ENCODE assay signal across 19 cellular contexts in the genomic region with DNA sequence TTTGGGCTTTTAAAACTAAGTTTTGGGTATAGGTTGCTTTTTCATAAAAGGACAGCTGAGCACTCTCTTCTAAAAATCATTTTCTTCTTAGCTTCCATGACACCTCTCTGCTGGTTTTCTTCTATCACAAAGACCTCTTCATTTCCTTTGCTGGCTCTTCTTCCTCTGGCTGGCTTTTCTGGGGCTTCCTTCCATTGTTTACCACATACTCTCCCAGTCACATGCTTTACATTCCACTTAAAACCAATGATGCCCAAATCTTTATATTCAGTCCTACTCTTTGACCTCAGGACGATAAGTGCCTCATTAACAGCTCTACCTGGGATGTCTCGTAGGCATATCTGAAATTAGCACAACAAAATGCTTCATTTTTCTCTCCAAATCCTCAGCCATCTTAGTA. TPM values are rescaled to one million over a fixed set of nuclear protein-coding genes. Genes with fewer than 3 reads are reported as not detected.
A peak's percentile ranks its signal among the peaks of the same experiment; 100 is the strongest.
DNase-seq lines count a peak whose midpoint lies in the region; ATAC-seq and TF ChIP-seq lines count a peak whose summit lies in the region.
"Had no signal": no experiment of that assay in that cellular context is flagged by ENCODE, and none has a peak within 500 bp of the region (broad histone marks: within the 10 kb centered on the region; RNA-seq: fewer than 3 reads in every experiment).

No MANE protein-coding gene starts in this region.

- CTCF ChIA-PET in CD8-positive, alpha-beta T cell (lab: Charles Lee), result interaction anchor here (0.5 to 1.4 kb wide), 2 partner anchors 27 to 285 kb away, joined by 4 read pairs; a partner anchor contains a TSS

- H2BK120ac ChIP-seq in H9 (ENCODE audit: low read depth, low read length, poor library complexity, severe bottlenecking), result no peak overlapping the region

- DNase-seq in CD8-positive, alpha-beta T cell, result no peak
- no peak for DNase-seq in H9
- DNase-seq in dermis blood vessel endothelial cell, result peak; percentile 44
- DNase-seq in natural killer cell, result no peak
- DNase-seq in stimulated activated CD4-positive, alpha-beta T cell treated with anti-CD3 and anti-CD28 coated beads, Interleukin-4, amount 100 ng/mL, for 1 hour, result no peak
- no peak for DNase-seq in NCI-H187 (lab: John Stamatoyannopoulos, UW)
- no peak for DNase-seq in NCI-H1417 (lab: John Stamatoyannopoulos, UW)
- DNase-seq: Kasumi-1; left lung; NCI-H1092; NCI-H2107; NCI-H524 treated with DMSO at 0.1 percent for 48 hours; ovary; stimulated activated naive CD4-positive, alpha-beta T cell; upper lobe of right lung had no signal

- no peak overlapping the region for H4K5ac ChIP-seq in H9 (ENCODE audit: insufficient read length, low read depth, low read length)

- H3K9me3 Mint-ChIP-seq in CD8-positive, alpha-beta T cell, result no peaks in the 10 kb centered on the region
- H3K9me3 Mint-ChIP-seq in H9, result no peaks in the 10 kb centered on the region
- H3K9me3 Mint-ChIP-seq in natural killer cell, result no peaks in the 10 kb centered on the region

- H3K23me2 ChIP-seq in H9 (ENCODE audit: insufficient read length, low read depth, low read length, poor library complexity, severe bottlenecking), result no peaks in the 10 kb centered on the region

- WGBS in H9 (ENCODE audit: extremely low coverage, insufficient read length, low lambda C conversion rate), result no CpG with 5 or more reads among the region's 2 CpGs

- peaks cover 24% of the 10 kb centered on the region for H3K36me3 ChIP-seq in CD8-positive, alpha-beta T cell (ENCODE audit: insufficient read depth, low read length)
- H3K36me3 ChIP-seq: ovary had no signal

- no peak overlapping the region for H3K4ac ChIP-seq in H9 (ENCODE audit: low read depth, low read length)

- H3K27ac Mint-ChIP-seq in CD8-positive, alpha-beta T cell, result peak overlapping the region; percentile 35
- H3K27ac Mint-ChIP-seq in H9 (peak overlapping the region in 1 of 3 experiments; percentile 26; a peak in 2 of 7 replicates), natural killer cell (peak overlapping the region; percentile 24 to 39)
- H3K27ac Mint-ChIP-seq: B cell had no signal

- H3K4me2 ChIP-seq in H9 (ENCODE audit: insufficient read depth, insufficient read length, low read length), result no peak overlapping the region

- no peak overlapping the region for H3K9ac ChIP-seq in H9 (ENCODE audit: extremely low read depth, insufficient read length, low read length)

- ATAC-seq in CD8-positive, alpha-beta T cell, result no peak
- ATAC-seq in natural killer cell, result no peak
- ATAC-seq: left lung, sciatic nerve, upper lobe of right lung had no signal

- H2AFZ ChIP-seq in H9 (ENCODE audit: low read length), result no peak overlapping the region

- no peak for TF ChIP-seq CTCF in CD8-positive, alpha-beta T cell (IDR thresholded peaks at IDR 0.05)
- TF ChIP-seq CTCF in H9 (conservative IDR thresholded peaks at IDR 0.05), result no peak
- no peak for TF ChIP-seq CTCF in natural killer cell (IDR thresholded peaks at IDR 0.05)

- H3K4me3 ChIP-seq in CD8-positive, alpha-beta T cell (ENCODE audit: low read depth, low read length), result no peak overlapping the region
- H3K4me3 ChIP-seq: esophagus muscularis mucosa, left lung, ovary, upper lobe of right lung had no signal

- no peaks in the 10 kb centered on the region for H3K27me3 Mint-ChIP-seq in CD8-positive, alpha-beta T cell (ENCODE audit: low read depth)
- H3K27me3 Mint-ChIP-seq in H9 (ENCODE audit: low read depth) (no peaks in the 10 kb centered on the region), natural killer cell (ENCODE audit: low read depth in 2 of 2) (no peaks in the 10 kb centered on the region)
- H3K27me3 Mint-ChIP-seq: B cell had no signal

- no peak overlapping the region for H3K18ac ChIP-seq in H9 (ENCODE audit: insufficient read length, low read depth, low read length)

- POLR2A ChIA-PET in CD8-positive, alpha-beta T cell (lab: Charles Lee), result interaction anchor here (1.0 kb wide), 1 partner anchor 35 kb away, joined by 3 read pairs; a partner anchor contains a TSS

- intact Hi-C loops in CD8-positive, alpha-beta T cell (cut with DNase I, micrococcal nuclease), result no loop called here
- intact Hi-C loops in natural killer cell (cut with micrococcal nuclease), result no loop called here

- H2BK15ac ChIP-seq in H9 (ENCODE audit: low read depth, low read length), result no peak overlapping the region

- no peaks in the 10 kb centered on the region for H3K9me3 ChIP-seq in CD8-positive, alpha-beta T cell (ENCODE audit: low read length)
- H3K9me3 ChIP-seq in H9 (ENCODE audit: control insufficient read depth, low read depth, low read length), result no peaks in the 10 kb centered on the region
- H3K9me3 ChIP-seq: esophagus muscularis mucosa, left lung, ovary, upper lobe of right lung had no signal

- H3K79me1 ChIP-seq in H9 (ENCODE audit: insufficient read depth, low read depth, low read length, poor library complexity, severe bottlenecking), result no peaks in the 10 kb centered on the region

- H2BK5ac ChIP-seq in H9 (ENCODE audit: insufficient read length, low read length), result no peak overlapping the region

- no peak overlapping the region for H3K27ac ChIP-seq in CD8-positive, alpha-beta T cell (ENCODE audit: low read depth, low read length)
- peak overlapping the region; percentile 25 for H3K27ac ChIP-seq in H9 (ENCODE audit: insufficient read length, low read depth, low read length)
- H3K27ac ChIP-seq: esophagus muscularis mucosa, left lung, ovary, RWPE1, upper lobe of right lung had no signal

- H4K20me1 ChIP-seq in H9 (ENCODE audit: control insufficient read depth, insufficient read depth, insufficient read length), result no peaks in the 10 kb centered on the region

- no peaks in the 10 kb centered on the region for H3K4me1 Mint-ChIP-seq in CD8-positive, alpha-beta T cell (ENCODE audit: low read depth)
- H3K4me1 Mint-ChIP-seq in H9, result no peaks in the 10 kb centered on the region
- H3K4me1 Mint-ChIP-seq in natural killer cell, result no peaks in the 10 kb centered on the region
- H3K4me1 Mint-ChIP-seq: B cell had no signal

- H2BK12ac ChIP-seq in H9 (ENCODE audit: insufficient read length, low read depth, low read length), result no peak overlapping the region

- no peaks in the 10 kb centered on the region for H3K79me2 ChIP-seq in H9 (ENCODE audit: insufficient read depth, low read length)

- no peaks in the 10 kb centered on the region for H3K27me3 ChIP-seq in CD8-positive, alpha-beta T cell (ENCODE audit: insufficient read depth, low read length)
- no peaks in the 10 kb centered on the region for H3K27me3 ChIP-seq in H9 (ENCODE audit: insufficient read depth, low read length)
- H3K27me3 ChIP-seq: esophagus muscularis mucosa, left lung, ovary, upper lobe of right lung had no signal

- no peak overlapping the region for H3T11ph ChIP-seq in H9 (ENCODE audit: low read length)

- no peak overlapping the region for H2BK20ac ChIP-seq in H9 (ENCODE audit: low read depth, low read length, poor library complexity, severe bottlenecking)

- H4K91ac ChIP-seq in H9 (ENCODE audit: insufficient read length, low read depth, low read length), result no peak overlapping the region

- H3K14ac ChIP-seq in H9 (ENCODE audit: insufficient read depth, low read length), result no peak overlapping the region

- no peak overlapping the region for H3K4me3 Mint-ChIP-seq in CD8-positive, alpha-beta T cell
- H3K4me3 Mint-ChIP-seq in H9, result no peak overlapping the region
- no peak overlapping the region for H3K4me3 Mint-ChIP-seq in natural killer cell
- H3K4me3 Mint-ChIP-seq: B cell had no signal

- H2AK5ac ChIP-seq in H9 (ENCODE audit: insufficient read length, low read length), result no peak overlapping the region

- no peaks in the 10 kb centered on the region for H3K4me1 ChIP-seq in CD8-positive, alpha-beta T cell (ENCODE audit: insufficient read depth, low read length)
- no peaks in the 10 kb centered on the region for H3K4me1 ChIP-seq in H9 (ENCODE audit: insufficient read depth, low read length)
- H3K4me1 ChIP-seq: left lung, upper lobe of right lung had no signal

- H3K23ac ChIP-seq in H9 (ENCODE audit: insufficient read length, low read depth, low read length), result no peak overlapping the region

- H3K36me3 Mint-ChIP-seq in CD8-positive, alpha-beta T cell, result peaks cover 65% of the 10 kb centered on the region
- H3K36me3 Mint-ChIP-seq in H9 (ENCODE audit: insufficient read depth in 1 of 3, low read depth in 3 of 3), result peaks cover 6 to 54% (median 41%) of the 10 kb centered on the region in 3 experiments; a peak in 6 of 7 replicates
- peaks cover 14% of the 10 kb centered on the region for H3K36me3 Mint-ChIP-seq in natural killer cell

- no peak overlapping the region for H3K56ac ChIP-seq in H9 (ENCODE audit: insufficient read length, low read depth, low read length)

- H4K8ac ChIP-seq in H9 (replicated peaks; ENCODE audit: insufficient read length, low read depth, low read length), result no peak overlapping the region

RNA-seq across cellular contexts. Expression of a gene that starts 26.8 kb away (rescaled TPM):
- 10 to 100 TPM; 83.0 to 85.1 TPM for total RNA-seq in CD8-positive, alpha-beta T cell
- total RNA-seq in H9 (2021) (39.2 and 41.2 TPM in 2 replicates), dermis blood vessel endothelial cell (14.4 and 15.7 TPM in 2 replicates), natural killer cell (10 to 100 TPM; 68.5 to 75.1 (median 72.5) TPM)

RNA-seq across cellular contexts. Expression of a gene that starts 34.8 kb away (rescaled TPM):
- total RNA-seq in CD8-positive, alpha-beta T cell, result 10 to 100 TPM; 52.7 to 54.6 TPM
- total RNA-seq in H9 (2021), result 12.5 and 12.6 TPM in 2 replicates
- 11.2 and 15.5 TPM in 2 replicates for total RNA-seq in dermis blood vessel endothelial cell
- 10 to 100 TPM; 32.2 to 42.4 (median 35.7) TPM for total RNA-seq in natural killer cell

RNA-seq across cellular contexts. Expression of a gene that starts 35.0 kb away (rescaled TPM):
- 10 to 100 TPM; 17.8 to 18.1 TPM for total RNA-seq in CD8-positive, alpha-beta T cell
- total RNA-seq in H9 (2021) (21.2 and 21.8 TPM in 2 replicates), dermis blood vessel endothelial cell (14.3 and 14.8 TPM in 2 replicates), natural killer cell (10 to 100 TPM; 22.8 to 26.7 (median 26.2) TPM)
